Comparison of ENCODE assay signal across 8 cellular contexts in the genomic region with DNA sequence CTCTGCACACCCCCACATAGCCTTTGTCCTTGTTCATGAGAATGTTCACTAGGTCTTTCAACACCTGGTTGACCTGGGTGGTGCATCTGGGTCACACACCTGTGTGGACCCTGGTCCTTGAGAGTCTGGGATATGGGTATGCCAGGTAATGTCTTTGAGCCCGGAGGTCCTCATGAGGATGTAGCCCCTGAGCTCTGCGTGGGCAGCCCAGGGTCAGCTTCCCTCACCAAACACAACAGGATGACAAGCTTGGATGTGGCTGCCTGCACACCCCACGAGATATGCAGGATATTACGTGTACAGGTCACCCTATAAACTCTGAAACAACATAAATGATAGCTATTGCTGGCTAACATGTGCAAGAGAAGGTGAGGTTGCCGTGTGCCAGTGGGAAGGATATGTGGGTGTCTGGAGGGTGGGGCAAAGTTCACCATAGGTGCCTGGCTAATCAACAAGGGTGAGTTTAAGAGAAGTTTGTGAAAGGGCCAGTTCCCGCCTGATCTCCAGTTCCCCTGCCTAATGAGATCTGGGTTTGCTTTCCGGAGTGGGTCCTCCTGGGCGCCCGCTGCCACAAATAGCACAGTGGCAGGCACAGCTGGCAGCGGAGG. TPM values are rescaled to one million over a fixed set of nuclear protein-coding genes. Genes with fewer than 3 reads are reported as not detected.
DNase-seq lines count a peak whose midpoint lies in the region.

No MANE protein-coding gene starts in this region.

- peaks cover 4% of the 10 kb centered on the region for H3K36me3 Mint-ChIP-seq in activated CD4-positive, alpha-beta memory T cell treated with anti-CD3 and anti-CD28 coated beads for 36 hours

- H3K4me1 Mint-ChIP-seq in activated CD4-positive, alpha-beta memory T cell treated with anti-CD3 and anti-CD28 coated beads for 36 hours (ENCODE audit: low read depth): peaks cover 16% of the 10 kb centered on the region

- H3K4me2 ChIP-seq in GM23248 (ENCODE audit: unreplicated experiment): peak overlapping the region; percentile 83

- no peaks in the 10 kb centered on the region for H3K9me2 ChIP-seq in GM23248 (ENCODE audit: insufficient read depth)

- POLR2A ChIA-PET in activated CD4-positive, alpha-beta memory T cell treated with anti-CD3 and anti-CD28 coated beads for 36 hours (lab: Charles Lee): no interaction called here

- peaks cover 19% of the 10 kb centered on the region for H3K79me2 ChIP-seq in GM23248 (ENCODE audit: insufficient read depth)

- in situ Hi-C loops in GM23248 (cut with MboI): loop anchor here (25.0 kb wide), 1 partner anchor 388 kb away; a partner anchor contains a TSS

- H3K9me3 Mint-ChIP-seq in activated CD4-positive, alpha-beta memory T cell treated with anti-CD3 and anti-CD28 coated beads for 36 hours: no peaks in the 10 kb centered on the region

- H3K27me3 Mint-ChIP-seq in activated CD4-positive, alpha-beta memory T cell treated with anti-CD3 and anti-CD28 coated beads for 36 hours: peaks cover 6% of the 10 kb centered on the region

- H3K36me3 ChIP-seq in GM23248 (ENCODE audit: low read depth): peaks cover 2% of the 10 kb centered on the region; the same call in 1 of the 2 replicates
- no peaks in the 10 kb centered on the region for H3K36me3 ChIP-seq in iPS DF 6.9 (ENCODE audit: control insufficient read depth, insufficient read depth, low read length)
- H3K36me3 ChIP-seq in skeletal muscle tissue (ENCODE audit: control insufficient read depth in 3 of 3, insufficient read depth in 3 of 3, low read length in 3 of 3): peaks cover 0 to 3% (median 1%) of the 10 kb centered on the region in 3 donors

- WGBS in GM23248 (ENCODE audit: low coverage in 1 of 2, low lambda C conversion rate in 2 of 2, missing lambda C conversion rate in 2 of 2), 2 experiments: 51 to 76% methylated on average over 6 to 10 of the region's 10 CpGs
- no CpG with 5 or more reads among the region's 10 CpGs for WGBS in iPS DF 6.9 (ENCODE audit: insufficient coverage, insufficient read length)

- H3F3A ChIP-seq in GM23248 (ENCODE audit: insufficient read depth): no peaks in the 10 kb centered on the region

- H3K4me3 ChIP-seq in GM23248 (peak overlapping the region; percentile 91; the same call in 1 of the 2 replicates), iPS DF 6.9 (ENCODE audit: low read length) (peak overlapping the region; percentile 81; the same call in 1 of the 2 replicates), skeletal muscle tissue (ENCODE audit: low read length in 3 of 3) (peak overlapping the region; percentile 66 to 81 (median 78))

- H3K4me1 ChIP-seq in GM23248 (ENCODE audit: insufficient read depth) (peaks cover 6% of the 10 kb centered on the region), iPS DF 6.9 (ENCODE audit: control insufficient read depth, insufficient read depth, low read length) (peaks cover 1% of the 10 kb centered on the region), skeletal muscle tissue (ENCODE audit: control insufficient read depth in 3 of 3, insufficient read depth in 3 of 3, low read length in 3 of 3) (peaks cover 42 to 57% (median 52%) of the 10 kb centered on the region in 3 donors)

- peak overlapping the region; percentile 68 for H3K4me3 Mint-ChIP-seq in activated CD4-positive, alpha-beta memory T cell treated with anti-CD3 and anti-CD28 coated beads for 36 hours

- no peaks in the 10 kb centered on the region for H4K20me1 ChIP-seq in GM23248 (ENCODE audit: insufficient read depth)

- intact Hi-C loops in activated CD4-positive, alpha-beta memory T cell treated with anti-CD3 and anti-CD28 coated beads for 36 hours (cut with micrococcal nuclease): loop anchor here (2.0 to 5.0 kb wide), 2 partner anchors 102 to 148 kb away; a partner anchor contains a TSS

- CTCF ChIA-PET in activated CD4-positive, alpha-beta memory T cell treated with anti-CD3 and anti-CD28 coated beads for 36 hours (lab: Charles Lee): interaction anchor here (1.0 to 3.7 kb wide), 2 partner anchors 101 to 143 kb away, joined by 3 to 13 read pairs; a partner anchor contains a TSS

- H3K27me3 ChIP-seq in GM23248 (replicated peaks; ENCODE audit: insufficient read depth): no peaks in the 10 kb centered on the region
- peaks cover 20% of the 10 kb centered on the region for H3K27me3 ChIP-seq in iPS DF 6.9 (ENCODE audit: control insufficient read depth, insufficient read depth, low read length)
- H3K27me3 ChIP-seq in skeletal muscle tissue (ENCODE audit: control insufficient read depth in 3 of 3, insufficient read depth in 3 of 3, low read length in 3 of 3): no peaks in the 10 kb centered on the region

- H3K9ac ChIP-seq in GM23248 (peak overlapping the region; percentile 76; the same call in 1 of the 2 replicates), skeletal muscle tissue (ENCODE audit: low read depth in 1 of 3, low read length in 3 of 3) (peak overlapping the region; percentile 68 to 94 (median 81))

- H3K27ac Mint-ChIP-seq in activated CD4-positive, alpha-beta memory T cell treated with anti-CD3 and anti-CD28 coated beads for 36 hours: no peak overlapping the region

- H3K27ac ChIP-seq in GM23248 (no peak overlapping the region), iPS DF 6.9 (ENCODE audit: low read length) (no peak overlapping the region), skeletal muscle tissue (ENCODE audit: low read depth, low read length) (peak overlapping the region; percentile 93)

- peak overlapping the region; percentile 96; the same call in 1 of the 2 replicates for H2AFZ ChIP-seq in GM23248

- H3K9me3 ChIP-seq in GM23248 (ENCODE audit: low read depth): no peaks in the 10 kb centered on the region
- no peaks in the 10 kb centered on the region for H3K9me3 ChIP-seq in iPS DF 6.9 (ENCODE audit: control insufficient read depth, insufficient read depth, low read length)
- no peaks in the 10 kb centered on the region for H3K9me3 ChIP-seq in skeletal muscle tissue (ENCODE audit: control insufficient read depth in 3 of 3, low read length in 3 of 3)

- no peak for DNase-seq in GM23248
- peak; percentile 31 for DNase-seq in activated CD4-positive, alpha-beta memory T cell treated with anti-CD3 and anti-CD28 coated beads for 36 hours
- DNase-seq in iPS DF 6.9 (ENCODE audit: low read depth, low spot score): no peak
- no peak for DNase-seq in effector CD4-positive, alpha-beta T cell
- no peak for DNase-seq in NCI-H2081 (lab: John Stamatoyannopoulos, UW)
- DNase-seq in GM19240 (ENCODE audit: insufficient read length, low spot score): no peak
- no peak for DNase-seq in cerebellar nuclear complex (lab: John Stamatoyannopoulos, UW)

RNA-seq across cellular contexts. Expression of a gene that starts 1.3 kb away (rescaled TPM):
- total RNA-seq in GM23248 (2014; rRNA removed; shearing (Covaris generic)): 10.9 and 14.4 TPM in 2 replicates
- polyA plus RNA-seq in GM23248 (2016; fragmentation: Nextera tagmentation; extraction: Ambion mirVana): 8.4 and 8.7 TPM in 2 replicates
- total RNA-seq in activated CD4-positive, alpha-beta memory T cell treated with anti-CD3 and anti-CD28 coated beads for 36 hours: 10 to 100 TPM; 11.1 to 13.3 TPM
- 18.8 TPM for total RNA-seq in skeletal muscle tissue
